Comparison of ENCODE assay signal across 26 cellular contexts in the genomic region with DNA sequence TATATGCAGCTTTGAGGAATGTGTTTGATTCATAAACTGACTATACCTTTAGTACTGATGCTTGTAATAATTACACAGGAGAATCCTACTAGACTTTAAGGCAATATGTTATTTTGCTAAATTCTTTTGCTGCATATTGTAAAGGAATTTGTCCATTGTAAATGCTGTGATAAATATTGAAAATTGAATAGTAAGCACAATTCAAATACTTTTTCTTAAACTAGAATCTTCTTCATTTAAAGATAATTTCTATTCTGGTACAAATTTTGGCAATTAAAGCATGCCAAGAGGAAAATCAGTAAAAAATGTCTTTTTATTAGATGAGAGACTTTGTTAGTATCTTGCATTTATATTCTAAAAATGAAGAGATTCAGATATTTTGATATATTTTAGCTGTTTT.
"Had no signal": no experiment of that assay in that cellular context is flagged by ENCODE, and none has a peak within 500 bp of the region (broad histone marks: within the 10 kb centered on the region; RNA-seq: fewer than 3 reads in every experiment).

No MANE protein-coding gene starts in this region.

- H3K36me3 ChIP-seq: adrenal gland, esophagus squamous epithelium had no signal

- H3K27ac ChIP-seq: adrenal gland, body of pancreas, esophagus squamous epithelium had no signal

- H3K9me3 ChIP-seq: adrenal gland, body of pancreas, esophagus squamous epithelium had no signal

- ATAC-seq: activated CD4-positive, alpha-beta T cell treated with anti-CD3 and anti-CD28 coated beads for 36 hours; activated CD8-positive, alpha-beta memory T cell treated with anti-CD3 and anti-CD28 coated beads, Interleukin-2, amount 10 ng/mL, durations not matched to agents 7 days and 5 days; activated CD8-positive, alpha-beta T cell treated with anti-CD3 and anti-CD28 coated beads, Interleukin-2, amount 10 ng/mL, durations not matched to agents 7 days and 5 days; activated naive CD8-positive, alpha-beta T cell treated with anti-CD3 and anti-CD28 coated beads, Interleukin-2, amount 50 U/mL, for 24 hours; body of pancreas had no signal

- H3K27me3 ChIP-seq: adrenal gland, body of pancreas, esophagus squamous epithelium had no signal

- DNase-seq: activated CD4-positive, alpha-beta memory T cell treated with anti-CD3 and anti-CD28 coated beads for 36 hours; activated CD4-positive, alpha-beta T cell treated with anti-CD3 and anti-CD28 coated beads for 36 hours; activated CD4-positive, alpha-beta T cell treated with anti-CD3 and anti-CD28 coated beads, Interleukin-2, amount 10 ng/mL, durations not matched to agents 24 days and 14 days; activated CD4-positive, CD25-positive, alpha-beta regulatory T cell; activated CD4-positive, CD25-positive, alpha-beta regulatory T cell treated with anti-CD3 and anti-CD28 coated beads, Interleukin-2, amount 50 U/mL, for 72 hours; activated CD8-positive, alpha-beta memory T cell treated with anti-CD3 and anti-CD28 coated beads, Interleukin-2, amount 10 ng/mL, durations not matched to agents 7 days and 5 days; activated CD8-positive, alpha-beta memory T cell treated with anti-CD3 and anti-CD28 coated beads, Interleukin-2, amount 50 U/mL, for 4 hours; activated CD8-positive, alpha-beta T cell treated with anti-CD3 and anti-CD28 coated beads, Interleukin-2, amount 10 ng/mL, durations not matched to agents 7 days and 5 days; activated effector memory CD4-positive, alpha-beta T cell treated with anti-CD3 and anti-CD28 coated beads, Interleukin-2, amount 50 U/mL, for 16 hours; activated naive CD4-positive, alpha-beta T cell treated with anti-CD3 and anti-CD28 coated beads for 36 hours; activated naive CD8-positive, alpha-beta T cell treated with anti-CD3 and anti-CD28 coated beads for 36 hours; activated naive CD8-positive, alpha-beta T cell treated with anti-CD3 and anti-CD28 coated beads, Interleukin-2, amount 50 U/mL, for 24 hours; activated T-cell treated with anti-CD3 and anti-CD28 coated beads, Interleukin-2, amount 50 U/mL, for 1 hour; activated T-cell treated with anti-CD3 and anti-CD28 coated beads, Interleukin-2, amount 50 U/mL, for 48 hours; adrenal gland; amygdala; aorta; body of pancreas; caudate nucleus; cortex of kidney; dermis blood vessel endothelial cell; effector CD8-positive, alpha-beta T cell; esophagus squamous epithelium; foreskin melanocyte; head of caudate nucleus; T-helper 2 cell had no signal

- H3K4me3 ChIP-seq: adrenal gland, body of pancreas, esophagus squamous epithelium had no signal
